Comparison of ENCODE assay signal across 7 cellular contexts in the genomic region with DNA sequence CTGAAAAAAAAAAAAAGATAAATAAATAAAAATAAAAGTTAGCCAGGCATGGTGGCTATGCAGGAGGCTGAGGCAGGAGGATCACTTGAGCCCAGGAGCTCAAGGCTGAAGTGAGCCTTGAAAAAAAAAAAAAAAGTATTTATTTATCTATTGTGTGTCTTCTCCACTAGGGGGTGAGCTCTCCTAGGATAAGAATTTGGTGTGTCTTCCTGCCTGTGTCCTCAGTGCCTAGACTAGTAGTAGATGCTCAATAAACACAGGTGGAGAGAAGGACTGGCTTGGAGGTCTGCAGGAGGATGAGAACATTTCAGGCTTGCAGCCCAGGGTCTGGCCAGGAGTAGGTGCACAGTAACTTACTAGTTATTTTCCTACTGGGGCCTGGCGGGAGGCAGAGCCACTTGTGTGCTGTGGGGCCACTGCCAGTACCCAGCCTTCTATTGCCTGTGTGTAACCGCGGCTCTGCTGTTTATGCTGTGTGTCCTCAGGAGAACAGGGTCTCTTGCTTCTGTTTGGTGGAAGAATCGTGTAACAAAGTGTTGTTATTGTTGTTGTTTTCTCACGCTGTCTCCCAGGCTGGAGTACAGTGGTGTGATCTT. TPM values are rescaled to one million over a fixed set of nuclear protein-coding genes. Genes with fewer than 3 reads are reported as not detected.
A peak's percentile ranks its signal among the peaks of the same experiment; 100 is the strongest.
DNase-seq lines count a peak whose midpoint lies in the region; ATAC-seq and TF ChIP-seq lines count a peak whose summit lies in the region.

No MANE protein-coding gene starts in this region.

- no peaks in the 10 kb centered on the region for H3K79me2 ChIP-seq in DOHH2 (ENCODE audit: control insufficient read depth, low read length)

- no peak overlapping the region for H3K27ac Mint-ChIP-seq in glutamatergic neuron (ENCODE audit: unreplicated experiment)

- no peaks in the 10 kb centered on the region for H3K27me3 ChIP-seq in DOHH2 (ENCODE audit: control insufficient read depth, low read length)

- peaks cover 4% of the 10 kb centered on the region for H3K27me3 Mint-ChIP-seq in glutamatergic neuron (ENCODE audit: unreplicated experiment)

- H3K4me2 ChIP-seq in DOHH2 (ENCODE audit: low read length): no peak overlapping the region

- H3K4me3 Mint-ChIP-seq in glutamatergic neuron (ENCODE audit: unreplicated experiment): no peak overlapping the region

- H3K9me2 ChIP-seq in DOHH2 (replicated peaks; ENCODE audit: control insufficient read depth, low read length): no peaks in the 10 kb centered on the region

- no peak overlapping the region for H3K27ac ChIP-seq in DOHH2 (ENCODE audit: low read depth, low read length)

- peak; percentile 50 for TF ChIP-seq CTCF in DOHH2 (IDR thresholded peaks at IDR 0.05; ENCODE audit: low read depth, low read length, poor library complexity, severe bottlenecking)
- TF ChIP-seq CTCF in glutamatergic neuron (IDR thresholded peaks at IDR 0.05; ENCODE audit: partially characterized antibody, unreplicated experiment): peak; percentile 66

- no peaks in the 10 kb centered on the region for H3K36me3 ChIP-seq in DOHH2 (ENCODE audit: control insufficient read depth, low read length)

- H4K20me1 ChIP-seq in DOHH2 (ENCODE audit: control insufficient read depth, insufficient read depth, low read depth, low read length): no peaks in the 10 kb centered on the region

- H3F3A ChIP-seq in DOHH2 (ENCODE audit: control insufficient read depth, insufficient read depth): no peaks in the 10 kb centered on the region

- H3K4me3 ChIP-seq in DOHH2 (ENCODE audit: low read length): no peak overlapping the region

- TF ChIP-seq EP300 in Ishikawa (IDR thresholded peaks at IDR 0.05; ENCODE audit: borderline replicate concordance): no peak

- no peak for ATAC-seq in GM21367 (IDR thresholded peaks at IDR 0.05; ENCODE audit: unreplicated experiment)

- H3K4me1 Mint-ChIP-seq in glutamatergic neuron (ENCODE audit: low read depth, unreplicated experiment): peaks cover 7% of the 10 kb centered on the region

- H3K36me3 Mint-ChIP-seq in glutamatergic neuron (ENCODE audit: unreplicated experiment): no peaks in the 10 kb centered on the region

- TF ChIP-seq RAD21 in Ishikawa (IDR thresholded peaks at IDR 0.05; ENCODE audit: low read depth): peak; percentile 94

- H3K9me3 Mint-ChIP-seq in glutamatergic neuron (ENCODE audit: unreplicated experiment): no peaks in the 10 kb centered on the region

- DNase-seq in SKM-1 treated with dmso at 0.1 percent for 144 hours (lab: John Stamatoyannopoulos, UW; ENCODE audit: unreplicated experiment): peak; percentile 57
- DNase-seq in glutamatergic neuron: no peak
- DNase-seq in amniotic stem cell (lab: John Stamatoyannopoulos, UW): no peak
- DNase-seq in effector CD8-positive, alpha-beta T cell (lab: John Stamatoyannopoulos, UW): no peak

- H3K4me1 ChIP-seq in DOHH2 (ENCODE audit: control insufficient read depth, low read length): peaks cover 29% of the 10 kb centered on the region

- no peaks in the 10 kb centered on the region for H3K9me3 ChIP-seq in DOHH2 (ENCODE audit: control insufficient read depth, insufficient read depth, low read length)

TF ChIP-seq in Ishikawa, 13 proteins besides CTCF, POLR2A, EP300 and RAD21:
- TF ChIP-seq ZBTB7A (IDR thresholded peaks at IDR 0.05; ENCODE audit: low read depth): no peak
- no peak for TF ChIP-seq TAF1 (IDR thresholded peaks at IDR 0.05; ENCODE audit: low read depth)
- no peak for TF ChIP-seq CREB1 (IDR thresholded peaks at IDR 0.05; ENCODE audit: low read depth)
- TF ChIP-seq, protein P1, sequence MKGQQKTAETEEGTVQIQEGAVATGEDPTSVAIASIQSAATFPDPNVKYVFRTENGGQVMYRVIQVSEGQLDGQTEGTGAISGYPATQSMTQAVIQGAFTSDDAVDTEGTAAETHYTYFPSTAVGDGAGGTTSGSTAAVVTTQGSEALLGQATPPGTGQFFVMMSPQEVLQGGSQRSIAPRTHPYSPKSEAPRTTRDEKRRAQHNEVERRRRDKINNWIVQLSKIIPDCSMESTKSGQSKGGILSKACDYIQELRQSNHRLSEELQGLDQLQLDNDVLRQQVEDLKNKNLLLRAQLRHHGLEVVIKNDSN (IDR thresholded peaks at IDR 0.05): no peak
- no peak for TF ChIP-seq NFIC (IDR thresholded peaks at IDR 0.05)
- no peak for TF ChIP-seq EGR1 (IDR thresholded peaks at IDR 0.05)
- no peak for TF ChIP-seq TEAD4 (IDR thresholded peaks at IDR 0.05)
- TF ChIP-seq, protein P2, sequence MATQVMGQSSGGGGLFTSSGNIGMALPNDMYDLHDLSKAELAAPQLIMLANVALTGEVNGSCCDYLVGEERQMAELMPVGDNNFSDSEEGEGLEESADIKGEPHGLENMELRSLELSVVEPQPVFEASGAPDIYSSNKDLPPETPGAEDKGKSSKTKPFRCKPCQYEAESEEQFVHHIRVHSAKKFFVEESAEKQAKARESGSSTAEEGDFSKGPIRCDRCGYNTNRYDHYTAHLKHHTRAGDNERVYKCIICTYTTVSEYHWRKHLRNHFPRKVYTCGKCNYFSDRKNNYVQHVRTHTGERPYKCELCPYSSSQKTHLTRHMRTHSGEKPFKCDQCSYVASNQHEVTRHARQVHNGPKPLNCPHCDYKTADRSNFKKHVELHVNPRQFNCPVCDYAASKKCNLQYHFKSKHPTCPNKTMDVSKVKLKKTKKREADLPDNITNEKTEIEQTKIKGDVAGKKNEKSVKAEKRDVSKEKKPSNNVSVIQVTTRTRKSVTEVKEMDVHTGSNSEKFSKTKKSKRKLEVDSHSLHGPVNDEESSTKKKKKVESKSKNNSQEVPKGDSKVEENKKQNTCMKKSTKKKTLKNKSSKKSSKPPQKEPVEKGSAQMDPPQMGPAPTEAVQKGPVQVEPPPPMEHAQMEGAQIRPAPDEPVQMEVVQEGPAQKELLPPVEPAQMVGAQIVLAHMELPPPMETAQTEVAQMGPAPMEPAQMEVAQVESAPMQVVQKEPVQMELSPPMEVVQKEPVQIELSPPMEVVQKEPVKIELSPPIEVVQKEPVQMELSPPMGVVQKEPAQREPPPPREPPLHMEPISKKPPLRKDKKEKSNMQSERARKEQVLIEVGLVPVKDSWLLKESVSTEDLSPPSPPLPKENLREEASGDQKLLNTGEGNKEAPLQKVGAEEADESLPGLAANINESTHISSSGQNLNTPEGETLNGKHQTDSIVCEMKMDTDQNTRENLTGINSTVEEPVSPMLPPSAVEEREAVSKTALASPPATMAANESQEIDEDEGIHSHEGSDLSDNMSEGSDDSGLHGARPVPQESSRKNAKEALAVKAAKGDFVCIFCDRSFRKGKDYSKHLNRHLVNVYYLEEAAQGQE (IDR thresholded peaks at IDR 0.05; ENCODE audit: low read depth): no peak

RNA-seq across cellular contexts. Expression of a gene that starts 5.4 kb away (rescaled TPM):
- 36.3 TPM for total RNA-seq in glutamatergic neuron (ENCODE audit: unreplicated experiment)

RNA-seq across cellular contexts. Expression of a gene that starts 37.1 kb away (rescaled TPM):
- total RNA-seq in glutamatergic neuron (ENCODE audit: unreplicated experiment): 233 TPM

RNA-seq across cellular contexts. Expression of a gene that starts 45.7 kb away (rescaled TPM):
- not detected for total RNA-seq in glutamatergic neuron (ENCODE audit: unreplicated experiment)

RNA-seq across cellular contexts. Expression of a gene that starts 50.9 kb away (rescaled TPM):
- 1.0 TPM for total RNA-seq in glutamatergic neuron (ENCODE audit: unreplicated experiment)
